19 cellular contexts compared by ENCODE assay signal in genomic region chr3:52406791-52407510, GRCh38. TPM values are rescaled to one million over a fixed set of nuclear protein-coding genes. Genes with fewer than 3 reads are reported as not detected.
A peak's percentile ranks its signal among the peaks of the same experiment; 100 is the strongest.
DNase-seq lines count a peak whose midpoint lies in the region; ATAC-seq and TF ChIP-seq lines count a peak whose summit lies in the region.
"Had no signal": no experiment of that assay in that cellular context is flagged by ENCODE, and none has a peak within 500 bp of the region (broad histone marks: within the 10 kb centered on the region; RNA-seq: fewer than 3 reads in every experiment).

No MANE protein-coding gene starts in this region.

- POLR2A ChIA-PET in RWPE1 (lab: Yijun Ruan, JAX; ENCODE audit: low non-redundant PET), result no interaction called here

- peaks cover 4% of the 10 kb centered on the region for H3K4me1 ChIP-seq in right cardiac atrium (ENCODE audit: control insufficient read depth, insufficient read depth, low read length)

- intact Hi-C loops in right cardiac atrium (cut with DNase I), result no loop called here

- WGBS in right cardiac atrium, result 95% methylated on average over 20 of the region's 20 CpGs

- ATAC-seq in right cardiac atrium, result no peak
- no peak for ATAC-seq in stimulated activated effector memory CD8-positive, alpha-beta T cell treated with anti-CD3 and anti-CD28 coated beads, Interleukin-12 subunit alpha, Interleukin-12 subunit beta, amount 100 ng/mL, for 72 hours
- ATAC-seq: A549 had no signal

- H3K36me3 Mint-ChIP-seq in activated naive CD4-positive, alpha-beta T cell treated with anti-CD3 and anti-CD28 coated beads, Interleukin-2, amount 10 ng/mL, durations not matched to agents 7 days and 5 days, result peaks cover 49% of the 10 kb centered on the region
- peaks cover 80% of the 10 kb centered on the region for H3K36me3 Mint-ChIP-seq in stimulated activated effector memory CD8-positive, alpha-beta T cell treated with anti-CD3 and anti-CD28 coated beads, Interleukin-12 subunit alpha, Interleukin-12 subunit beta, amount 100 ng/mL, for 72 hours

- no peaks in the 10 kb centered on the region for H3K9me3 Mint-ChIP-seq in activated naive CD4-positive, alpha-beta T cell treated with anti-CD3 and anti-CD28 coated beads, Interleukin-2, amount 10 ng/mL, durations not matched to agents 7 days and 5 days
- H3K9me3 Mint-ChIP-seq in stimulated activated effector memory CD8-positive, alpha-beta T cell treated with anti-CD3 and anti-CD28 coated beads, Interleukin-12 subunit alpha, Interleukin-12 subunit beta, amount 100 ng/mL, for 72 hours, result no peaks in the 10 kb centered on the region

- no peaks in the 10 kb centered on the region for H3K27me3 ChIP-seq in right cardiac atrium (ENCODE audit: control insufficient read depth, insufficient read depth)
- H3K27me3 ChIP-seq: BLaER1, MG63 had no signal

- DNase-seq in activated naive CD4-positive, alpha-beta T cell treated with anti-CD3 and anti-CD28 coated beads, Interleukin-2, amount 10 ng/mL, durations not matched to agents 7 days and 5 days, result no peak
- no peak for DNase-seq in activated naive CD4-positive, alpha-beta T cell treated with Interleukin-2 at 50 U/mL for 16 hours
- DNase-seq in RWPE1 (ENCODE audit: low spot score) (no peak), right cardiac atrium (peak in 2 of 3 donors; percentile 47 to 49), NCI-H446 (lab: John Stamatoyannopoulos, UW) (no peak), midbrain (lab: John Stamatoyannopoulos, UW) (no peak), T-helper 9 cell (no peak)
- DNase-seq in stimulated activated effector memory CD8-positive, alpha-beta T cell treated with anti-CD3 and anti-CD28 coated beads, Interleukin-12 subunit alpha, Interleukin-12 subunit beta, amount 100 ng/mL, for 72 hours (ENCODE audit: low spot score in 2 of 2), result no peak
- DNase-seq: activated CD4-positive, alpha-beta T cell treated with anti-CD3 and anti-CD28 coated beads, Interleukin-2, amount 50 U/mL, for 1 hour; DMS 273 treated with DMSO at 0.1 percent for 48 hours; effector CD8-positive, alpha-beta T cell; IMR-90; MG63; NCI-H1436 treated with DMSO at 0.1 percent for 48 hours; NCI-H526 treated with DMSO at 0.1 percent for 48 hours; SHP77 had no signal

- H3K9me3 ChIP-seq in right cardiac atrium (ENCODE audit: control insufficient read depth, low read length), result no peaks in the 10 kb centered on the region
- H3K9me3 ChIP-seq: A549, BLaER1, MG63 had no signal

- CTCF ChIA-PET in activated naive CD4-positive, alpha-beta T cell treated with anti-CD3 and anti-CD28 coated beads, Interleukin-2, amount 10 ng/mL, durations not matched to agents 7 days and 5 days (lab: Charles Lee), result no interaction called here
- CTCF ChIA-PET in RWPE1 (lab: Yijun Ruan, JAX), result interaction anchor here (0.5 kb wide), 1 partner anchor 61 kb away, joined by 4 read pairs; no protein-coding TSS in a partner anchor

- peak overlapping the region; percentile 79 for H3K27ac ChIP-seq in RWPE1
- no peak overlapping the region for H3K27ac ChIP-seq in right cardiac atrium (ENCODE audit: low read length)
- H3K27ac ChIP-seq: A549, BLaER1 had no signal

- H3K4me3 Mint-ChIP-seq in activated naive CD4-positive, alpha-beta T cell treated with anti-CD3 and anti-CD28 coated beads, Interleukin-2, amount 10 ng/mL, durations not matched to agents 7 days and 5 days, result no peak overlapping the region
- H3K4me3 Mint-ChIP-seq in stimulated activated effector memory CD8-positive, alpha-beta T cell treated with anti-CD3 and anti-CD28 coated beads, Interleukin-12 subunit alpha, Interleukin-12 subunit beta, amount 100 ng/mL, for 72 hours, result no peak overlapping the region

- H3K27me3 Mint-ChIP-seq in activated naive CD4-positive, alpha-beta T cell treated with anti-CD3 and anti-CD28 coated beads, Interleukin-2, amount 10 ng/mL, durations not matched to agents 7 days and 5 days, result peaks cover 4% of the 10 kb centered on the region

- H3K4me1 Mint-ChIP-seq in activated naive CD4-positive, alpha-beta T cell treated with anti-CD3 and anti-CD28 coated beads, Interleukin-2, amount 10 ng/mL, durations not matched to agents 7 days and 5 days, result peaks cover 25% of the 10 kb centered on the region
- peaks cover 40% of the 10 kb centered on the region for H3K4me1 Mint-ChIP-seq in stimulated activated effector memory CD8-positive, alpha-beta T cell treated with anti-CD3 and anti-CD28 coated beads, Interleukin-12 subunit alpha, Interleukin-12 subunit beta, amount 100 ng/mL, for 72 hours

- H3K27ac Mint-ChIP-seq in activated naive CD4-positive, alpha-beta T cell treated with anti-CD3 and anti-CD28 coated beads, Interleukin-2, amount 10 ng/mL, durations not matched to agents 7 days and 5 days, result peak overlapping the region; percentile 19
- H3K27ac Mint-ChIP-seq in stimulated activated effector memory CD8-positive, alpha-beta T cell treated with anti-CD3 and anti-CD28 coated beads, Interleukin-12 subunit alpha, Interleukin-12 subunit beta, amount 100 ng/mL, for 72 hours, result peak overlapping the region; percentile 95

- H3K4me3 ChIP-seq in right cardiac atrium (ENCODE audit: low read length), result no peak overlapping the region
- H3K4me3 ChIP-seq: A549, BLaER1, MG63 had no signal

- TF ChIP-seq CTCF in RWPE1 (conservative IDR thresholded peaks at IDR 0.05; ENCODE audit: low read depth), result no peak

RNA-seq across cellular contexts. Expression of gene BAP1, which starts 2.9 kb away (rescaled TPM):
- total RNA-seq in right cardiac atrium, result 10 to 100 TPM; 48.4 to 59.1 (median 55.9) TPM
- 43.0 TPM for polyA plus RNA-seq in right cardiac atrium

RNA-seq across cellular contexts. Expression of gene PHF7, which starts 3.5 kb away (rescaled TPM):
- 10 to 100 TPM; 15.9 to 28.5 (median 18.3) TPM for total RNA-seq in right cardiac atrium
- polyA plus RNA-seq in right cardiac atrium, result 10.9 TPM

RNA-seq across cellular contexts. Expression of gene SEMA3G, which starts 38.0 kb away (rescaled TPM):
- total RNA-seq in right cardiac atrium, result 10 to 100 TPM in 1 of 4 donors, 1 to 10 TPM in 3; 4.7 to 13.1 (median 8.3) TPM
- 11.2 TPM for polyA plus RNA-seq in right cardiac atrium
- total RNA-seq: IMR-90 had no signal

RNA-seq across cellular contexts. Expression of gene TNNC1, which starts 46.9 kb away (rescaled TPM):
- total RNA-seq in right cardiac atrium, result 1,000 to 10,000 TPM; 2,349 to 3,477 (median 2,851) TPM
- 6,305 TPM for polyA plus RNA-seq in right cardiac atrium
- total RNA-seq: glomerular endothelial cell had no signal

RNA-seq across cellular contexts. Expression of gene NISCH, which starts 48.5 kb away (rescaled TPM):
- total RNA-seq in right cardiac atrium, result 10 to 100 TPM; 48.6 to 59.2 (median 53.0) TPM
- polyA plus RNA-seq in right cardiac atrium, result 31.2 TPM

Comparison
In these comparisons a context has a peak if more than half of its experiments do, and no peak if none do; other contexts are left out.
1. DNase-seq: peak in right cardiac atrium (2 of 3); none in activated naive CD4-positive, alpha-beta T cell treated with anti-CD3 and anti-CD28 coated beads, Interleukin-2, amount 10 ng/mL, durations not matched to agents 7 days and 5 days (single experiment), activated naive CD4-positive, alpha-beta T cell treated with Interleukin-2 at 50 U/mL for 16 hours (single experiment), RWPE1 (single experiment), stimulated activated effector memory CD8-positive, alpha-beta T cell treated with anti-CD3 and anti-CD28 coated beads, Interleukin-12 subunit alpha, Interleukin-12 subunit beta, amount 100 ng/mL, for 72 hours (0 of 2), NCI-H446 (0 of 2), midbrain (single experiment) and T-helper 9 cell (single experiment).